35 cellular contexts compared by ENCODE assay signal in genomic region chr14:99627100-99627499, GRCh38. TPM values are rescaled to one million over a fixed set of nuclear protein-coding genes. Genes with fewer than 3 reads are reported as not detected.
"Had no signal": no experiment of that assay in that cellular context is flagged by ENCODE, and none has a peak within 500 bp of the region (broad histone marks: within the 10 kb centered on the region; RNA-seq: fewer than 3 reads in every experiment).

No MANE protein-coding gene starts in this region.

- H3K27me3 ChIP-seq: adrenal gland, body of pancreas, gastroesophageal sphincter had no signal

- H3K4me1 ChIP-seq: adrenal gland had no signal

- H3K4me1 Mint-ChIP-seq: activated naive CD8-positive, alpha-beta T cell treated with anti-CD3 and anti-CD28 coated beads, Interleukin-2, amount 50 U/mL, for 24 hours had no signal

- H3K4me3 Mint-ChIP-seq: activated B cell treated with CpG ODN at 0.5 μM for 24 hours; activated CD8-positive, alpha-beta T cell treated with anti-CD3 and anti-CD28 coated beads for 36 hours; activated naive CD4-positive, alpha-beta T cell treated with anti-CD3 and anti-CD28 coated beads for 36 hours; activated naive CD4-positive, alpha-beta T cell treated with anti-CD3 and anti-CD28 coated beads, Interleukin-2, amount 50 U/mL, for 24 hours; activated naive CD8-positive, alpha-beta T cell treated with anti-CD3 and anti-CD28 coated beads for 36 hours; activated naive CD8-positive, alpha-beta T cell treated with anti-CD3 and anti-CD28 coated beads, Interleukin-2, amount 50 U/mL, for 24 hours; activated T-cell treated with anti-CD3 and anti-CD28 coated beads, Interleukin-2, amount 50 U/mL, for 4 hours; activated T-helper 1 cell treated with anti-CD3 and anti-CD28 coated beads, Interleukin-12 subunit alpha, Interleukin-12 subunit beta, Interleukin-2, Interleukin-4 antibody, amounts not matched to agents 30 ng/mL and 10 ng/mL and 1 ng/mL, durations not matched to agents 14 hours and 24 hours and 36 hours; effector memory CD8-positive, alpha-beta T cell; T-helper 2 cell treated with Interferon-gamma antibody and Interleukin-4, amounts not matched to agents 5 μg/mL and 100 μg/mL, for 36 hours had no signal

- H3K36me3 Mint-ChIP-seq: activated naive CD4-positive, alpha-beta T cell treated with anti-CD3 and anti-CD28 coated beads, Interleukin-2, amount 50 U/mL, for 24 hours; activated naive CD8-positive, alpha-beta T cell treated with anti-CD3 and anti-CD28 coated beads for 36 hours had no signal

- H3K9me3 ChIP-seq: adrenal gland, body of pancreas, esophagus squamous epithelium, gastroesophageal sphincter had no signal

- ATAC-seq: activated CD4-positive, CD25-positive, alpha-beta regulatory T cell treated with anti-CD3 and anti-CD28 coated beads, Interleukin-2, amount 50 U/mL, for 24 hours; activated CD8-positive, alpha-beta T cell treated with anti-CD3 and anti-CD28 coated beads for 36 hours; activated naive CD8-positive, alpha-beta T cell treated with anti-CD3 and anti-CD28 coated beads, Interleukin-2, amount 50 U/mL, for 24 hours; activated T-cell treated with anti-CD3 and anti-CD28 coated beads, Interleukin-2, amount 50 U/mL, for 4 hours; body of pancreas; effector memory CD8-positive, alpha-beta T cell; gastroesophageal sphincter; T-helper 17 cell had no signal

- FAIRE-seq: colon, endothelial cell of umbilical vein had no signal

- H3K27ac ChIP-seq: adrenal gland, body of pancreas, epithelial cell of prostate, esophagus squamous epithelium, gastroesophageal sphincter, WERI-Rb-1 had no signal

- H3K9me3 Mint-ChIP-seq: activated B cell treated with CpG ODN at 0.5 μM for 24 hours; activated CD8-positive, alpha-beta T cell treated with anti-CD3 and anti-CD28 coated beads for 36 hours; activated naive CD4-positive, alpha-beta T cell treated with anti-CD3 and anti-CD28 coated beads for 36 hours; activated naive CD4-positive, alpha-beta T cell treated with anti-CD3 and anti-CD28 coated beads, Interleukin-2, amount 50 U/mL, for 24 hours; activated naive CD8-positive, alpha-beta T cell treated with anti-CD3 and anti-CD28 coated beads for 36 hours; activated naive CD8-positive, alpha-beta T cell treated with anti-CD3 and anti-CD28 coated beads, Interleukin-2, amount 50 U/mL, for 24 hours; activated T-cell treated with anti-CD3 and anti-CD28 coated beads, Interleukin-2, amount 50 U/mL, for 4 hours; activated T-helper 1 cell treated with anti-CD3 and anti-CD28 coated beads, Interleukin-12 subunit alpha, Interleukin-12 subunit beta, Interleukin-2, Interleukin-4 antibody, amounts not matched to agents 30 ng/mL and 10 ng/mL and 1 ng/mL, durations not matched to agents 14 hours and 24 hours and 36 hours; activated T-helper 2 cell treated with anti-CD3 and anti-CD28 coated beads, Interferon-gamma antibody, Interleukin-2, Interleukin-4, amounts not matched to agents 10 μg/mL and 5 μg/mL and 100 μg/mL, durations not matched to agents 14 hours and 24 hours and 36 hours; effector memory CD8-positive, alpha-beta T cell; T-helper 2 cell treated with Interferon-gamma antibody and Interleukin-4, amounts not matched to agents 5 μg/mL and 100 μg/mL, for 36 hours had no signal

- H3K27ac Mint-ChIP-seq: activated B cell treated with CpG ODN at 0.5 μM for 24 hours; activated CD8-positive, alpha-beta T cell treated with anti-CD3 and anti-CD28 coated beads for 36 hours; activated naive CD4-positive, alpha-beta T cell treated with anti-CD3 and anti-CD28 coated beads for 36 hours; activated naive CD4-positive, alpha-beta T cell treated with anti-CD3 and anti-CD28 coated beads, Interleukin-2, amount 50 U/mL, for 24 hours; activated naive CD8-positive, alpha-beta T cell treated with anti-CD3 and anti-CD28 coated beads for 36 hours; activated naive CD8-positive, alpha-beta T cell treated with anti-CD3 and anti-CD28 coated beads, Interleukin-2, amount 50 U/mL, for 24 hours; activated T-helper 1 cell treated with anti-CD3 and anti-CD28 coated beads, Interleukin-12 subunit alpha, Interleukin-12 subunit beta, Interleukin-2, Interleukin-4 antibody, amounts not matched to agents 30 ng/mL and 10 ng/mL and 1 ng/mL, durations not matched to agents 14 hours and 24 hours and 36 hours; activated T-helper 2 cell treated with anti-CD3 and anti-CD28 coated beads, Interferon-gamma antibody, Interleukin-2, Interleukin-4, amounts not matched to agents 10 μg/mL and 5 μg/mL and 100 μg/mL, durations not matched to agents 14 hours and 24 hours and 36 hours; effector memory CD8-positive, alpha-beta T cell; T-helper 17 cell; T-helper 2 cell treated with Interferon-gamma antibody and Interleukin-4, amounts not matched to agents 5 μg/mL and 100 μg/mL, for 36 hours had no signal

- H3K4me3 ChIP-seq: adrenal gland, body of pancreas, esophagus squamous epithelium, gastroesophageal sphincter had no signal

- DNase-seq: activated B cell treated with CpG ODN at 0.5 μM for 24 hours; activated CD4-positive, alpha-beta T cell treated with anti-CD3 and anti-CD28 coated beads for 48 hours; activated CD4-positive, alpha-beta T cell treated with anti-CD3 and anti-CD28 coated beads, Interleukin-2, amount 50 U/mL, for 1 hour; activated CD4-positive, alpha-beta T cell treated with anti-CD3 and anti-CD28 coated beads, Interleukin-2, amount 50 U/mL, for 48 hours; activated CD8-positive, alpha-beta memory T cell treated with anti-CD3 and anti-CD28 coated beads for 24 hours; activated CD8-positive, alpha-beta T cell treated with anti-CD3 and anti-CD28 coated beads for 36 hours; activated effector memory CD4-positive, alpha-beta T cell treated with anti-CD3 and anti-CD28 coated beads, Interleukin-2, amount 50 U/mL, for 16 hours; activated naive CD4-positive, alpha-beta T cell treated with anti-CD3 and anti-CD28 coated beads for 36 hours; activated naive CD8-positive, alpha-beta T cell treated with anti-CD3 and anti-CD28 coated beads for 36 hours; activated naive CD8-positive, alpha-beta T cell treated with anti-CD3 and anti-CD28 coated beads, Interleukin-2, amount 50 U/mL, for 24 hours; activated T-cell treated with anti-CD3 and anti-CD28 coated beads, Interleukin-2, amount 50 U/mL, for 4 hours; adrenal gland; amygdala; body of pancreas; caudate nucleus; cortex of kidney; dermis blood vessel endothelial cell; effector CD4-positive, alpha-beta T cell; effector memory CD8-positive, alpha-beta T cell; esophagus squamous epithelium; foreskin melanocyte; head of caudate nucleus; T-helper 1 cell; T-helper 17 cell; T1000; WERI-Rb-1 had no signal

- H3K36me3 ChIP-seq: adrenal gland, esophagus squamous epithelium, gastroesophageal sphincter, WERI-Rb-1 had no signal

RNA-seq across cellular contexts. Expression of gene HHIPL1, which starts 17.8 kb away (rescaled TPM):
- total RNA-seq: activated B cell treated with CpG ODN at 0.5 μM for 24 hours; activated T-cell treated with anti-CD3 and anti-CD28 coated beads, Interleukin-2, amount 50 U/mL, for 4 hours; activated T-helper 1 cell treated with anti-CD3 and anti-CD28 coated beads, Interleukin-12 subunit alpha, Interleukin-12 subunit beta, Interleukin-2, Interleukin-4 antibody, amounts not matched to agents 30 ng/mL and 10 ng/mL and 1 ng/mL, durations not matched to agents 14 hours and 24 hours and 36 hours; activated T-helper 2 cell treated with anti-CD3 and anti-CD28 coated beads, Interferon-gamma antibody, Interleukin-2, Interleukin-4, amounts not matched to agents 10 μg/mL and 5 μg/mL and 100 μg/mL, durations not matched to agents 14 hours and 24 hours and 36 hours had no signal

RNA-seq across cellular contexts. Expression of gene CYP46A1, which starts 57.0 kb away (rescaled TPM):
- total RNA-seq: activated B cell treated with CpG ODN at 0.5 μM for 24 hours; activated T-helper 1 cell treated with anti-CD3 and anti-CD28 coated beads, Interleukin-12 subunit alpha, Interleukin-12 subunit beta, Interleukin-2, Interleukin-4 antibody, amounts not matched to agents 30 ng/mL and 10 ng/mL and 1 ng/mL, durations not matched to agents 14 hours and 24 hours and 36 hours; activated T-helper 2 cell treated with anti-CD3 and anti-CD28 coated beads, Interferon-gamma antibody, Interleukin-2, Interleukin-4, amounts not matched to agents 10 μg/mL and 5 μg/mL and 100 μg/mL, durations not matched to agents 14 hours and 24 hours and 36 hours had no signal
